Comparison of ENCODE assay signal across 8 cellular contexts in the genomic region with DNA sequence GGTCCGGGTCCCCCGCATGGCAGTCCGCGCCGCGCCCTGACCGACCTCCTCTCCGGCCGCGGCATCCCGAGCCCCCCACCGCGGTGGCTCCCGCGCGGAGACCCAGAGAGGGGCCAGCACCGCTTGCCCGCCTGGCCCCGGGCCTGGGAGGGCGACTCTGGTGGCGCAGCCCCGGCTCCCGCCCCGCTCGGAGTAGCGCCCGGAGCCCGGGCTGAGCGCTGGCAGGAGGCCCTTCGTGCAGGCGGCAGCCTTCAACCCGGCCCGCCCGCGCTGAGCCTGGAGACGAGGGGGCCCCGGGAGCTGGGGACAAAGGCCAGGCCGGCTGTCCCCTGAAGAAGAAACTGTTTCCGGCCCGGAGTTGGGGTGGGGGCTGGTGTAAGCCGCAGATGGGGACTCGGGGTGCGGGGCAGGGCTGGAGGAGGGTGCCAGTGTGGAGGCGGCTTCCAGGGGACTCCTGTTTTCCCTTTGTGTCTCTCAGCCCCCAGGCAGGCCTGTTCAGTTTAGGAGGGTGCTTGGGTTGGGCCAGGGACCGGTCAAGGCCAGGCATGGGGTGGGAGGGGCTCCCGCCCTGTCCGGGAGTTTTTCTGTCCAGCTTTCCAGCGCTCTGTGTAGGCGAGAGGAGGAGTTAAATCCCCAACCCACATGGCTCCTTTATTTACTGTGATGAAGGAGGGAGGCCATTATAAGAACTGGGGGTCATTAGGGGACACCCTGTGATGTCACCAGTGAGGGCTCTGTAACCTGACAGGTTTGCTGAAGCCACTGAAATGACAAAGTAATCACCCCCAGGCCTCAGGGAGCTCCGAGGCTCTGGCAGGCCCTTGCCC. TPM values are rescaled to one million over a fixed set of nuclear protein-coding genes. Genes with fewer than 3 reads are reported as not detected.
DNase-seq lines count a peak whose midpoint lies in the region; ATAC-seq and TF ChIP-seq lines count a peak whose summit lies in the region.

No MANE protein-coding gene starts in this region.

- peak overlapping the region; percentile 40 for H3K27ac Mint-ChIP-seq in dendritic cell treated with granulocyte-macrophage colony-stimulating factor and Interleukin-4, amounts not matched to agents 40 ng/mL and 50 ng/mL, for 4 days

- ATAC-seq in HG02981 (IDR thresholded peaks at IDR 0.05; ENCODE audit: unreplicated experiment) (no peak), GM21423 (IDR thresholded peaks at IDR 0.05; ENCODE audit: unreplicated experiment) (no peak), HG02798 (IDR thresholded peaks at IDR 0.05; ENCODE audit: poor library complexity, unreplicated experiment) (no peak)

- H3K4me1 Mint-ChIP-seq in dendritic cell treated with granulocyte-macrophage colony-stimulating factor and Interleukin-4, amounts not matched to agents 40 ng/mL and 50 ng/mL, for 4 days (ENCODE audit: low read depth) = peaks cover 26% of the 10 kb centered on the region

- H3K36me3 Mint-ChIP-seq in dendritic cell treated with granulocyte-macrophage colony-stimulating factor and Interleukin-4, amounts not matched to agents 40 ng/mL and 50 ng/mL, for 4 days (ENCODE audit: low read depth) = peaks cover 14% of the 10 kb centered on the region

- H3K4me2 ChIP-seq in mesendoderm (ENCODE audit: low read length) = peak overlapping the region; percentile 21

- peak overlapping the region; percentile 34 for H3K18ac ChIP-seq in mesendoderm (ENCODE audit: low read length)

- no peaks in the 10 kb centered on the region for H3K79me2 ChIP-seq in mesendoderm (ENCODE audit: control insufficient read depth, insufficient read depth, low read length)

- intact Hi-C loops in dendritic cell treated with granulocyte-macrophage colony-stimulating factor and Interleukin-4, amounts not matched to agents 40 ng/mL and 50 ng/mL, for 4 days (cut with micrococcal nuclease) = no loop called here

- peak overlapping the region; percentile 72 for H3K4me3 Mint-ChIP-seq in dendritic cell treated with granulocyte-macrophage colony-stimulating factor and Interleukin-4, amounts not matched to agents 40 ng/mL and 50 ng/mL, for 4 days

- H3K79me1 ChIP-seq in mesendoderm (ENCODE audit: low read length) = no peaks in the 10 kb centered on the region

- H3K36me3 ChIP-seq in mesendoderm (ENCODE audit: control insufficient read depth, insufficient read depth, low read length) = no peaks in the 10 kb centered on the region

- peak overlapping the region; percentile 76 for H3K9ac ChIP-seq in mesendoderm (ENCODE audit: low read length)

- no peak overlapping the region for H3K23ac ChIP-seq in mesendoderm (ENCODE audit: low read length)

- no peak for TF ChIP-seq CTCF in AG10803 (conservative IDR thresholded peaks at IDR 0.05; ENCODE audit: low read length)

- H3K27me3 Mint-ChIP-seq in dendritic cell treated with granulocyte-macrophage colony-stimulating factor and Interleukin-4, amounts not matched to agents 40 ng/mL and 50 ng/mL, for 4 days = peaks cover 25% of the 10 kb centered on the region

- H3K27ac ChIP-seq in mesendoderm (ENCODE audit: low read depth, low read length) = no peak overlapping the region

- no peak overlapping the region for H4K5ac ChIP-seq in mesendoderm (ENCODE audit: low read length)

- H3K27me3 ChIP-seq in mesendoderm (ENCODE audit: insufficient read depth, low read length, poor library complexity) = no peaks in the 10 kb centered on the region

- WGBS in mesendoderm (ENCODE audit: extremely low coverage, insufficient coverage, low lambda C conversion rate) = no CpG with 5 or more reads among the region's 50 CpGs

- peak; percentile 53 for DNase-seq in AG10803 (ENCODE audit: low read depth)
- DNase-seq in HuH-7 (ENCODE audit: low spot score) = peak; percentile 66
- DNase-seq in mesendoderm = peak; percentile 28
- no peak for DNase-seq in HT-29 (ENCODE audit: low spot score)

- H3K4ac ChIP-seq in mesendoderm (ENCODE audit: low read depth, low read length) = peak overlapping the region; percentile 59

- H3K4me3 ChIP-seq in AG10803 (ENCODE audit: low read length) = peak overlapping the region; percentile 65
- H3K4me3 ChIP-seq in mesendoderm (ENCODE audit: low read length) = peak overlapping the region; percentile 50

- no peak overlapping the region for H2AK5ac ChIP-seq in mesendoderm (ENCODE audit: low read length)

- no peak overlapping the region for H2BK5ac ChIP-seq in mesendoderm (ENCODE audit: low read length)

- no peak overlapping the region for H4K8ac ChIP-seq in mesendoderm (ENCODE audit: low read depth, low read length)

- no peak overlapping the region for H2BK120ac ChIP-seq in mesendoderm (ENCODE audit: low read depth, low read length)

- no peaks in the 10 kb centered on the region for H3K4me1 ChIP-seq in mesendoderm (ENCODE audit: control insufficient read depth, low read depth, low read length)

- H2BK15ac ChIP-seq in mesendoderm (replicated peaks; ENCODE audit: low read depth) = no peak overlapping the region

- peak overlapping the region; percentile 82 for H3K56ac ChIP-seq in mesendoderm (ENCODE audit: low read length)

- no peaks in the 10 kb centered on the region for H3K9me3 Mint-ChIP-seq in dendritic cell treated with granulocyte-macrophage colony-stimulating factor and Interleukin-4, amounts not matched to agents 40 ng/mL and 50 ng/mL, for 4 days

RNA-seq across cellular contexts. Expression of gene LRP3, which starts 1.0 kb away (rescaled TPM):
- 23.6 TPM for polyA plus RNA-seq in mesendoderm (2013, experiment 1 of 2)
- polyA plus RNA-seq in mesendoderm (2013, experiment 2 of 2) = 24.3 TPM
- total RNA-seq in HT-29 (2014; rRNA removed; shearing (Covaris generic)) = not detected in 2 replicates

RNA-seq across cellular contexts. Expression of gene SLC7A10, which starts 30.6 kb away (rescaled TPM):
- 0.53 TPM for polyA plus RNA-seq in mesendoderm (2013, experiment 1 of 2)
- 0.53 TPM for polyA plus RNA-seq in mesendoderm (2013, experiment 2 of 2)
- not detected in 2 replicates for total RNA-seq in HT-29 (2014; rRNA removed; shearing (Covaris generic))
